In genomic region chr3:71104090-71104489, GRCh38 we compare ENCODE assay signal across 10 cellular contexts.
A peak's percentile ranks its signal among the peaks of the same experiment; 100 is the strongest.
DNase-seq lines count a peak whose midpoint lies in the region; ATAC-seq and TF ChIP-seq lines count a peak whose summit lies in the region.
"Had no signal": no experiment of that assay in that cellular context is flagged by ENCODE, and none has a peak within 500 bp of the region (broad histone marks: within the 10 kb centered on the region; RNA-seq: fewer than 3 reads in every experiment).

No MANE protein-coding gene starts in this region.

- in situ Hi-C loops in Caki2 (cut with HindIII; ENCODE audit: low pct_unique_long_range_greater_than_20kb, low sequenced_read_pairs): loop anchor here (25.0 kb wide), 1 partner anchor 483 kb away; the partner anchor contains the start of gene FOXP1

- peak; percentile 64 for DNase-seq in Caki2 (ENCODE audit: low read depth)
- peak; percentile 59 for DNase-seq in MG63
- peak; percentile 28 for DNase-seq in epithelial cell of esophagus (ENCODE audit: low read depth)
- no peak for DNase-seq in sigmoid colon
- no peak for DNase-seq in head of caudate nucleus
- no peak for DNase-seq in mesenteric fat pad (ENCODE audit: low spot score)
- no peak for DNase-seq in HuH-7 (ENCODE audit: low spot score)
- DNase-seq: glutamatergic neuron, NCI-H82 had no signal

- no peak for ATAC-seq in GM21528 (IDR thresholded peaks at IDR 0.05; ENCODE audit: low FRiP score, unreplicated experiment)

- WGBS in sigmoid colon, 2 donors: 80 to 88% methylated on average over 7 of the region's 7 CpGs

- H3K27ac ChIP-seq in sigmoid colon: peak overlapping the region; percentile 29 to 86 (median 81)

- TF ChIP-seq EP300 in sigmoid colon (IDR thresholded peaks at IDR 0.05): no peak

- intact Hi-C loops in sigmoid colon (cut with DNase I) (no loop called here), head of caudate nucleus (cut with DNase I) (no loop called here)

- H3K27me3 ChIP-seq in MG63 (no peaks in the 10 kb centered on the region), sigmoid colon (no peaks in the 10 kb centered on the region)

- TF ChIP-seq POLR2A in sigmoid colon (IDR thresholded peaks at IDR 0.05): no peak

- H3K4me1 ChIP-seq in sigmoid colon: peaks cover 0 to 98% (median 86%) of the 10 kb centered on the region in 4 donors

- TF ChIP-seq CTCF in epithelial cell of esophagus (IDR thresholded peaks at IDR 0.05; ENCODE audit: insufficient read depth, low read depth, low read length, missing control alignments) (no peak), sigmoid colon (IDR thresholded peaks at IDR 0.05) (no peak)

- H3K4me3 ChIP-seq in MG63 (no peak overlapping the region), epithelial cell of esophagus (ENCODE audit: low read length) (no peak overlapping the region), sigmoid colon (no peak overlapping the region)

- no peaks in the 10 kb centered on the region for H3K36me3 ChIP-seq in MG63
- H3K36me3 ChIP-seq in sigmoid colon: no peaks in the 10 kb centered on the region

- H3K9me3 ChIP-seq in MG63: no peaks in the 10 kb centered on the region
- no peaks in the 10 kb centered on the region for H3K9me3 ChIP-seq in sigmoid colon

Comparison
In these comparisons a context has a peak if more than half of its experiments do, and no peak if none do; other contexts are left out.
1. DNase-seq: peak in Caki2 (single experiment), MG63 (single experiment) and epithelial cell of esophagus (single experiment); none in sigmoid colon (single experiment), head of caudate nucleus (0 of 42), mesenteric fat pad (single experiment) and HuH-7 (single experiment).